In the genomic region with DNA sequence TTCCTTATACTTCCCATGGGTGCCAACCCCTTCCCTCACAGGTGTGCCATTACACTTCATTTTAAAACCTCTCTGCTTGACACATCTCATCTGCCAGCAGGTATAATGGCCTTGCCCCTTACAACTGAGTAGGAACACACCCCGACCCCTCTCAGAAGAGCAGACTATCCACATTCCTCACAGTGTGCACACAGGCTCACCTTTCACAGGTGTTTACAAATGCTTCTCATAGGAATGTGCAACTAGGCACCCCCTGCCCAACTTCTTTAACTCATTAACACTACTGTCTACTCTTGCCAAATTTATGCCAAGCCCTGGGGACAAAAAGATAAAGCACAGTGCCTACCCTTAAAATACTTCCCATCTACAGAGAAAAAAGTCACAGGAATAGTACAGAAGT, we compare ENCODE assay signal across 14 cellular contexts. TPM values are rescaled to one million over a fixed set of nuclear protein-coding genes. Genes with fewer than 3 reads are reported as not detected.
DNase-seq lines count a peak whose midpoint lies in the region; ATAC-seq and TF ChIP-seq lines count a peak whose summit lies in the region.
"Had no signal": no experiment of that assay in that cellular context is flagged by ENCODE, and none has a peak within 500 bp of the region (broad histone marks: within the 10 kb centered on the region; RNA-seq: fewer than 3 reads in every experiment).

No MANE protein-coding gene starts in this region.

- no peak overlapping the region for H3K4ac ChIP-seq in H9 (ENCODE audit: low read depth, low read length)

- CTCF ChIA-PET in PC-9 (lab: Charles Lee) = no interaction called here
- CTCF ChIA-PET in activated CD4-positive, alpha-beta memory T cell treated with anti-CD3 and anti-CD28 coated beads, Interleukin-2, amount 10 ng/mL, durations not matched to agents 7 days and 5 days (lab: Charles Lee) = no interaction called here

- H3K27me3 Mint-ChIP-seq in H9 (ENCODE audit: low read depth) (no peaks in the 10 kb centered on the region), progenitor cell of endocrine pancreas (no peaks in the 10 kb centered on the region)
- H3K27me3 Mint-ChIP-seq in activated CD4-positive, alpha-beta memory T cell treated with anti-CD3 and anti-CD28 coated beads, Interleukin-2, amount 10 ng/mL, durations not matched to agents 7 days and 5 days = no peaks in the 10 kb centered on the region
- H3K27me3 Mint-ChIP-seq: CD4-positive, alpha-beta memory T cell; IgD-negative memory B cell had no signal

- intact Hi-C loops in PC-9 (cut with micrococcal nuclease; ENCODE audit: unreplicated experiment) (no loop called here), lower leg skin (cut with DNase I; ENCODE audit: low total_unique reads) (no loop called here)

- H2BK15ac ChIP-seq in H9 (ENCODE audit: low read depth, low read length) = no peak overlapping the region

- WGBS in H9 (ENCODE audit: extremely low coverage, insufficient read length, low lambda C conversion rate) = no CpG with 5 or more reads among the region's 1 CpG
- 47% methylated on average over 1 of the region's 1 CpG for WGBS in hepatocyte (ENCODE audit: low lambda C conversion rate, missing lambda C conversion rate)
- WGBS in lower leg skin, 2 donors = 65 to 94% methylated on average over 1 of the region's 1 CpG
- WGBS in gastroesophageal sphincter (ENCODE audit: low coverage in 1 of 2), 2 donors = 88% methylated on average over 1 of the region's 1 CpG; no CpG with 5 or more reads in 1 of the 2 donors

- no peaks in the 10 kb centered on the region for H3K23me2 ChIP-seq in H9 (ENCODE audit: insufficient read length, low read depth, low read length, poor library complexity, severe bottlenecking)

- H3K27ac ChIP-seq in H9 (ENCODE audit: insufficient read length, low read depth, low read length) (no peak overlapping the region), PC-9 (no peak overlapping the region), hepatocyte (peak overlapping the region; percentile 79), gastroesophageal sphincter (no peak overlapping the region)
- H3K27ac ChIP-seq: A549, C4-2B, GM23248 had no signal

- no peak overlapping the region for H3K14ac ChIP-seq in H9 (ENCODE audit: insufficient read depth, low read length)

- H3K4me1 ChIP-seq in H9 (ENCODE audit: insufficient read depth, low read length) (no peaks in the 10 kb centered on the region), PC-9 (replicated peaks; ENCODE audit: insufficient read depth) (peaks cover 5% of the 10 kb centered on the region; the same call in 1 of the 2 replicates), hepatocyte (ENCODE audit: insufficient read depth) (peaks cover 15% of the 10 kb centered on the region), gastroesophageal sphincter (no peaks in the 10 kb centered on the region)
- H3K4me1 ChIP-seq: A549, BE2C had no signal

- H2AK5ac ChIP-seq in H9 (ENCODE audit: insufficient read length, low read length) = no peak overlapping the region

- no peak overlapping the region for H3K9ac ChIP-seq in H9 (ENCODE audit: extremely low read depth, insufficient read length, low read length)
- H3K9ac ChIP-seq: GM23248 had no signal

- no peak overlapping the region for H4K8ac ChIP-seq in H9 (replicated peaks; ENCODE audit: insufficient read length, low read depth, low read length)

- H3K4me1 Mint-ChIP-seq in H9 (no peaks in the 10 kb centered on the region), progenitor cell of endocrine pancreas (ENCODE audit: low read depth) (peaks cover 18% of the 10 kb centered on the region)
- no peaks in the 10 kb centered on the region for H3K4me1 Mint-ChIP-seq in activated CD4-positive, alpha-beta memory T cell treated with anti-CD3 and anti-CD28 coated beads, Interleukin-2, amount 10 ng/mL, durations not matched to agents 7 days and 5 days
- H3K4me1 Mint-ChIP-seq: CD4-positive, alpha-beta memory T cell; IgD-negative memory B cell had no signal

- POLR2A ChIA-PET in PC-9 (lab: Charles Lee; ENCODE audit: unreplicated experiment) = no interaction called here
- POLR2A ChIA-PET in activated CD4-positive, alpha-beta memory T cell treated with anti-CD3 and anti-CD28 coated beads, Interleukin-2, amount 10 ng/mL, durations not matched to agents 7 days and 5 days (lab: Charles Lee) = interaction anchor here (0.8 kb wide), 1 partner anchor 17 kb away, joined by 3 read pairs; no protein-coding TSS in a partner anchor

- H3K79me2 ChIP-seq in H9 (ENCODE audit: insufficient read depth, low read length) (no peaks in the 10 kb centered on the region), PC-9 (ENCODE audit: low read depth) (no peaks in the 10 kb centered on the region), hepatocyte (no peaks in the 10 kb centered on the region)

- DNase-seq in H9 (no peak), PC-9 (peak; percentile 25 to 73), hepatocyte (ENCODE audit: low spot score) (no peak), progenitor cell of endocrine pancreas (ENCODE audit: low spot score, unreplicated experiment) (no peak), lower leg skin (ENCODE audit: low spot score in 2 of 2) (no peak)
- no peak for DNase-seq in activated CD4-positive, alpha-beta memory T cell treated with anti-CD3 and anti-CD28 coated beads, Interleukin-2, amount 10 ng/mL, durations not matched to agents 7 days and 5 days
- DNase-seq: BE2C; CD4-positive, alpha-beta memory T cell; GM23248 had no signal

- H3K4me2 ChIP-seq in H9 (ENCODE audit: insufficient read depth, insufficient read length, low read length) (no peak overlapping the region), PC-9 (0 out of 2 replicates have a peak overlapping the region, but pooled peaks have one; percentile 13), hepatocyte (peak overlapping the region; percentile 41)
- H3K4me2 ChIP-seq: A549 had no signal

- no peaks in the 10 kb centered on the region for H3K9me3 Mint-ChIP-seq in H9
- H3K9me3 Mint-ChIP-seq in progenitor cell of endocrine pancreas (ENCODE audit: low read depth) = no peaks in the 10 kb centered on the region
- no peaks in the 10 kb centered on the region for H3K9me3 Mint-ChIP-seq in activated CD4-positive, alpha-beta memory T cell treated with anti-CD3 and anti-CD28 coated beads, Interleukin-2, amount 10 ng/mL, durations not matched to agents 7 days and 5 days
- H3K9me3 Mint-ChIP-seq: CD4-positive, alpha-beta memory T cell; IgD-negative memory B cell had no signal

- TF ChIP-seq CTCF in H9 (conservative IDR thresholded peaks at IDR 0.05) = no peak
- no peak for TF ChIP-seq CTCF in PC-9 (conservative IDR thresholded peaks at IDR 0.05)
- TF ChIP-seq CTCF in hepatocyte (IDR thresholded peaks at IDR 0.05; ENCODE audit: poor library complexity) = no peak
- no peak for TF ChIP-seq CTCF in progenitor cell of endocrine pancreas (IDR thresholded peaks at IDR 0.05; ENCODE audit: unreplicated experiment)
- TF ChIP-seq CTCF in lower leg skin (IDR thresholded peaks at IDR 0.05) = no peak
- no peak for TF ChIP-seq CTCF in gastroesophageal sphincter (IDR thresholded peaks at IDR 0.05)

- no peak overlapping the region for H2BK120ac ChIP-seq in H9 (ENCODE audit: low read depth, low read length, poor library complexity, severe bottlenecking)

- H3F3A ChIP-seq in PC-9 (ENCODE audit: insufficient read depth, low read depth) = no peaks in the 10 kb centered on the region

- H3K56ac ChIP-seq in H9 (ENCODE audit: insufficient read length, low read depth, low read length) = no peak overlapping the region

- H4K5ac ChIP-seq in H9 (ENCODE audit: insufficient read length, low read depth, low read length) = no peak overlapping the region

- H4K91ac ChIP-seq in H9 (ENCODE audit: insufficient read length, low read depth, low read length) = no peak overlapping the region

- H2AFZ ChIP-seq in H9 (ENCODE audit: low read length) (no peak overlapping the region), PC-9 (no peak overlapping the region), hepatocyte (no peak overlapping the region)
- H2AFZ ChIP-seq: GM23248 had no signal

- no peaks in the 10 kb centered on the region for H3K79me1 ChIP-seq in H9 (ENCODE audit: insufficient read depth, low read depth, low read length, poor library complexity, severe bottlenecking)

- H3K36me3 ChIP-seq in PC-9 (ENCODE audit: low read depth) (no peaks in the 10 kb centered on the region), hepatocyte (replicated peaks; ENCODE audit: insufficient read depth, low read depth) (no peaks in the 10 kb centered on the region), gastroesophageal sphincter (peaks cover 0 to 95% of the 10 kb centered on the region in 2 donors)
- H3K36me3 ChIP-seq: BE2C had no signal

- H3K9me3 ChIP-seq in H9 (ENCODE audit: control insufficient read depth, low read depth, low read length) (no peaks in the 10 kb centered on the region), PC-9 (ENCODE audit: insufficient read depth, low read depth) (no peaks in the 10 kb centered on the region), hepatocyte (ENCODE audit: low read depth) (no peaks in the 10 kb centered on the region), gastroesophageal sphincter (no peaks in the 10 kb centered on the region)
- H3K9me3 ChIP-seq: A549, BE2C had no signal

- H2BK5ac ChIP-seq in H9 (ENCODE audit: insufficient read length, low read length) = no peak overlapping the region

- no peak overlapping the region for H2BK20ac ChIP-seq in H9 (ENCODE audit: low read depth, low read length, poor library complexity, severe bottlenecking)

- H3K9me2 ChIP-seq in PC-9 (ENCODE audit: insufficient read depth) (no peaks in the 10 kb centered on the region), hepatocyte (replicated peaks; ENCODE audit: insufficient read depth) (no peaks in the 10 kb centered on the region)

- no peak overlapping the region for H3K23ac ChIP-seq in H9 (ENCODE audit: insufficient read length, low read depth, low read length)

- BruUV-seq in PC-9 (replicated peaks; lab: Mats Ljungman, UMichigan) = no TSS peak

- H2BK12ac ChIP-seq in H9 (ENCODE audit: insufficient read length, low read depth, low read length) = no peak overlapping the region

- H3K27me3 ChIP-seq in H9 (ENCODE audit: insufficient read depth, low read length) = no peaks in the 10 kb centered on the region
- no peaks in the 10 kb centered on the region for H3K27me3 ChIP-seq in PC-9 (ENCODE audit: insufficient read depth, low read depth)
- no peaks in the 10 kb centered on the region for H3K27me3 ChIP-seq in hepatocyte
- H3K27me3 ChIP-seq in gastroesophageal sphincter = no peaks in the 10 kb centered on the region
- H3K27me3 ChIP-seq: BE2C had no signal

- H4K20me1 ChIP-seq in H9 (ENCODE audit: control insufficient read depth, insufficient read depth, insufficient read length) (no peaks in the 10 kb centered on the region), PC-9 (ENCODE audit: insufficient read depth) (no peaks in the 10 kb centered on the region), hepatocyte (ENCODE audit: insufficient read depth, poor library complexity, severe bottlenecking) (no peaks in the 10 kb centered on the region)

- H3K27ac Mint-ChIP-seq in H9 = peak overlapping the region in 2 of 3 experiments; percentile 2 to 36; a peak in 2 of 7 replicates
- peak overlapping the region; percentile 90 for H3K27ac Mint-ChIP-seq in progenitor cell of endocrine pancreas
- no peak overlapping the region for H3K27ac Mint-ChIP-seq in activated CD4-positive, alpha-beta memory T cell treated with anti-CD3 and anti-CD28 coated beads, Interleukin-2, amount 10 ng/mL, durations not matched to agents 7 days and 5 days
- H3K27ac Mint-ChIP-seq: IgD-negative memory B cell had no signal

- peaks cover 0 to 23% (median 6%) of the 10 kb centered on the region in 3 experiments; a peak in 3 of 7 replicates for H3K36me3 Mint-ChIP-seq in H9 (ENCODE audit: insufficient read depth in 1 of 3, low read depth in 3 of 3)
- H3K36me3 Mint-ChIP-seq in progenitor cell of endocrine pancreas (ENCODE audit: insufficient read depth) = peaks cover 8% of the 10 kb centered on the region
- H3K36me3 Mint-ChIP-seq in activated CD4-positive, alpha-beta memory T cell treated with anti-CD3 and anti-CD28 coated beads, Interleukin-2, amount 10 ng/mL, durations not matched to agents 7 days and 5 days (ENCODE audit: low read depth) = no peaks in the 10 kb centered on the region

- TF ChIP-seq POLR2A in lower leg skin (IDR thresholded peaks at IDR 0.05) (no peak), gastroesophageal sphincter (IDR thresholded peaks at IDR 0.05) (no peak)

- H3K18ac ChIP-seq in H9 (ENCODE audit: insufficient read length, low read depth, low read length) = no peak overlapping the region

- TF ChIP-seq EP300 in gastroesophageal sphincter (IDR thresholded peaks at IDR 0.05) = no peak

- no peak overlapping the region for H3K4me3 Mint-ChIP-seq in H9
- H3K4me3 Mint-ChIP-seq in progenitor cell of endocrine pancreas (ENCODE audit: low read depth) = peak overlapping the region; percentile 33
- no peak overlapping the region for H3K4me3 Mint-ChIP-seq in activated CD4-positive, alpha-beta memory T cell treated with anti-CD3 and anti-CD28 coated beads, Interleukin-2, amount 10 ng/mL, durations not matched to agents 7 days and 5 days
- H3K4me3 Mint-ChIP-seq: CD4-positive, alpha-beta memory T cell had no signal

- ATAC-seq in HG03095 (IDR thresholded peaks at IDR 0.05; ENCODE audit: unreplicated experiment) = no peak
- ATAC-seq in gastroesophageal sphincter = no peak
- ATAC-seq: A549 had no signal

- H3T11ph ChIP-seq in H9 (ENCODE audit: low read length) = no peak overlapping the region

- no peak overlapping the region for H3K4me3 ChIP-seq in PC-9
- H3K4me3 ChIP-seq in hepatocyte = no peak overlapping the region
- H3K4me3 ChIP-seq in lower leg skin (ENCODE audit: low read depth, poor library complexity, severe bottlenecking) = no peak overlapping the region
- no peak overlapping the region for H3K4me3 ChIP-seq in gastroesophageal sphincter
- H3K4me3 ChIP-seq: A549, GM23248 had no signal

RNA-seq across cellular contexts. Expression of a gene that starts 15.4 kb away (rescaled TPM):
- total RNA-seq in H9 (2021) = 12.3 and 14.4 TPM in 2 replicates
- total RNA-seq in PC-9 (2021) = 7.1 and 9.0 TPM in 2 replicates
- total RNA-seq in hepatocyte = 18.1 and 26.2 TPM in 2 replicates
- polyA plus RNA-seq in hepatocyte = 31.6 and 35.5 TPM in 2 replicates
- total RNA-seq in progenitor cell of endocrine pancreas = 18.5 and 22.6 TPM in 2 replicates
- 10 to 100 TPM; 19.2 to 24.1 (median 22.4) TPM for total RNA-seq in lower leg skin
- 1 to 10 TPM; 7.9 to 9.9 TPM for total RNA-seq in activated CD4-positive, alpha-beta memory T cell treated with anti-CD3 and anti-CD28 coated beads, Interleukin-2, amount 10 ng/mL, durations not matched to agents 7 days and 5 days
- total RNA-seq in gastroesophageal sphincter = 10 to 100 TPM; 19.9 to 31.7 (median 23.7) TPM

RNA-seq across cellular contexts. Expression of a gene that starts 17.6 kb away (rescaled TPM):
- total RNA-seq in H9 (2021) = 1.0 and 1.2 TPM in 2 replicates
- total RNA-seq in PC-9 (2021) = 0.68 TPM in 1 of 2 replicates, not detected in the other
- total RNA-seq in hepatocyte = 361 and 367 TPM in 2 replicates
- 229 and 358 TPM in 2 replicates for polyA plus RNA-seq in hepatocyte
- total RNA-seq in progenitor cell of endocrine pancreas = 2.5 and 6.1 TPM in 2 replicates
- 1 to 10 TPM in 3 of 4 donors, under 1 TPM in 1; 0.42 to 1.2 (median 1.1) TPM for total RNA-seq in lower leg skin
- total RNA-seq in activated CD4-positive, alpha-beta memory T cell treated with anti-CD3 and anti-CD28 coated beads, Interleukin-2, amount 10 ng/mL, durations not matched to agents 7 days and 5 days = under 1 TPM in 1 of 2 experiments, not detected in 1; 0.18 TPM
- 1 to 10 TPM in 1 of 4 donors, under 1 TPM in 1, not detected in 2; 0.31 to 3.6 TPM for total RNA-seq in gastroesophageal sphincter
- polyA plus RNA-seq: CD4-positive, alpha-beta memory T cell had no signal

RNA-seq across cellular contexts. Expression of a gene that starts 22.8 kb away (rescaled TPM):
- total RNA-seq in H9 (2021) = 50.4 and 55.1 TPM in 2 replicates
- 42.7 and 49.5 TPM in 2 replicates for total RNA-seq in PC-9 (2021)
- total RNA-seq in hepatocyte = 78.0 and 90.1 TPM in 2 replicates
- 94.9 and 108 TPM in 2 replicates for polyA plus RNA-seq in hepatocyte
- total RNA-seq in progenitor cell of endocrine pancreas = 77.0 and 78.1 TPM in 2 replicates
- 10 to 100 TPM; 56.6 to 77.5 (median 63.9) TPM for total RNA-seq in lower leg skin
- total RNA-seq in activated CD4-positive, alpha-beta memory T cell treated with anti-CD3 and anti-CD28 coated beads, Interleukin-2, amount 10 ng/mL, durations not matched to agents 7 days and 5 days = 10 to 100 TPM; 38.5 to 39.2 TPM
- 10 to 100 TPM; 35.7 to 55.1 (median 51.2) TPM for total RNA-seq in gastroesophageal sphincter

RNA-seq across cellular contexts. Expression of a gene that starts 22.9 kb away (rescaled TPM):
- total RNA-seq in H9 (2021) (49.9 and 50.3 TPM in 2 replicates), PC-9 (2021) (18.5 and 22.3 TPM in 2 replicates), hepatocyte (56.3 and 68.0 TPM in 2 replicates), progenitor cell of endocrine pancreas (34.2 and 37.5 TPM in 2 replicates), lower leg skin (10 to 100 TPM; 20.1 to 28.0 (median 21.9) TPM), gastroesophageal sphincter (10 to 100 TPM; 37.3 to 69.0 (median 47.0) TPM)
- 52.1 and 65.8 TPM in 2 replicates for polyA plus RNA-seq in hepatocyte
- 10 to 100 TPM; 39.0 to 40.5 TPM for total RNA-seq in activated CD4-positive, alpha-beta memory T cell treated with anti-CD3 and anti-CD28 coated beads, Interleukin-2, amount 10 ng/mL, durations not matched to agents 7 days and 5 days

RNA-seq across cellular contexts. Expression of a gene that starts 38.7 kb away (rescaled TPM):
- total RNA-seq in H9 (2021) (3.5 TPM in 2 replicates), PC-9 (2021) (13.9 and 14.0 TPM in 2 replicates), hepatocyte (7.3 and 8.1 TPM in 2 replicates), progenitor cell of endocrine pancreas (7.0 and 7.7 TPM in 2 replicates), lower leg skin (10 to 100 TPM in 2 of 4 donors, 1 to 10 TPM in 2; 5.9 to 13.6 (median 8.4) TPM), gastroesophageal sphincter (10 to 100 TPM in 2 of 4 donors, 1 to 10 TPM in 2; 2.9 to 20.9 (median 9.8) TPM)
- polyA plus RNA-seq in hepatocyte = 7.1 and 7.9 TPM in 2 replicates
- total RNA-seq in activated CD4-positive, alpha-beta memory T cell treated with anti-CD3 and anti-CD28 coated beads, Interleukin-2, amount 10 ng/mL, durations not matched to agents 7 days and 5 days = 10 to 100 TPM; 18.5 to 19.6 TPM

Comparison
In these comparisons a context has a peak if more than half of its experiments do, and no peak if none do; other contexts are left out.
1. DNase-seq: peak in PC-9 (2 of 2); none in H9 (single experiment), hepatocyte (single experiment), progenitor cell of endocrine pancreas (single experiment), lower leg skin (0 of 2) and activated CD4-positive, alpha-beta memory T cell treated with anti-CD3 and anti-CD28 coated beads, Interleukin-2, amount 10 ng/mL, durations not matched to agents 7 days and 5 days (single experiment).
2. RNA of a gene that starts 17.6 kb away (total RNA-seq): 361 to 367 TPM in hepatocyte; 2.5 to 6.1 TPM in progenitor cell of endocrine pancreas, 1.0 to 1.2 TPM in H9, 0.42 to 1.2 TPM in lower leg skin, 0.68 TPM in PC-9, 0.31 to 3.6 TPM in gastroesophageal sphincter and 0.18 TPM in activated CD4-positive, alpha-beta memory T cell treated with anti-CD3 and anti-CD28 coated beads, Interleukin-2, amount 10 ng/mL, durations not matched to agents 7 days and 5 days; every median in the first group is over 10 times any median in the second.